ENCODE assay signal across 17 cellular contexts in genomic region chr15:38134252-38134651, GRCh38.
"Had no signal": no experiment of that assay in that cellular context is flagged by ENCODE, and none has a peak within 500 bp of the region (broad histone marks: within the 10 kb centered on the region; RNA-seq: fewer than 3 reads in every experiment).

No MANE protein-coding gene starts in this region.

- H3K27ac Mint-ChIP-seq: activated CD4-positive, alpha-beta memory T cell treated with anti-CD3 and anti-CD28 coated beads for 36 hours; activated CD8-positive, alpha-beta memory T cell treated with anti-CD3 and anti-CD28 coated beads, Interleukin-2, amount 10 ng/mL, durations not matched to agents 7 days and 5 days; activated naive CD4-positive, alpha-beta T cell treated with anti-CD3 and anti-CD28 coated beads, Interleukin-2, amount 50 U/mL, for 24 hours; stimulated activated naive CD8-positive, alpha-beta T cell treated with anti-CD3 and anti-CD28 coated beads, Interleukin-15, amount 100 ng/mL, for 72 hours had no signal

- H3K4me1 Mint-ChIP-seq: activated naive CD4-positive, alpha-beta T cell treated with anti-CD3 and anti-CD28 coated beads, Interleukin-2, amount 50 U/mL, for 24 hours had no signal

- H3K27ac ChIP-seq: body of pancreas, colonic mucosa, esophagus squamous epithelium, pancreas, thoracic aorta, uterus had no signal

- ATAC-seq: activated CD8-positive, alpha-beta memory T cell treated with anti-CD3 and anti-CD28 coated beads, Interleukin-2, amount 10 ng/mL, durations not matched to agents 7 days and 5 days; activated T-cell treated with anti-CD3 and anti-CD28 coated beads, Interleukin-2, amount 50 U/mL, for 4 hours; body of pancreas; pancreas; stimulated activated naive CD8-positive, alpha-beta T cell treated with anti-CD3 and anti-CD28 coated beads, Interleukin-15, amount 100 ng/mL, for 72 hours had no signal

- DNase-seq: activated CD4-positive, alpha-beta memory T cell treated with anti-CD3 and anti-CD28 coated beads for 36 hours; activated CD8-positive, alpha-beta memory T cell treated with anti-CD3 and anti-CD28 coated beads, Interleukin-2, amount 10 ng/mL, durations not matched to agents 7 days and 5 days; activated effector memory CD4-positive, alpha-beta T cell treated with Interleukin-2 at 50 U/mL for 16 hours; activated T-cell treated with anti-CD3 and anti-CD28 coated beads, Interleukin-2, amount 50 U/mL, for 4 hours; central memory CD4-positive, alpha-beta T cell; colonic mucosa; esophagus squamous epithelium; kidney glomerular epithelial cell; stimulated activated CD4-positive, alpha-beta T cell treated with anti-CD3 and anti-CD28 coated beads, Interleukin-1b, Interleukin-23, amount 100 ng/mL, for 48 hours; stimulated activated naive CD8-positive, alpha-beta T cell treated with anti-CD3 and anti-CD28 coated beads, Interleukin-15, amount 100 ng/mL, for 72 hours; SW 1271; uterus had no signal

- H3K4me3 ChIP-seq: body of pancreas, colonic mucosa, esophagus squamous epithelium, lung, pancreas, thoracic aorta, uterus had no signal

- H3K36me3 Mint-ChIP-seq: activated CD4-positive, alpha-beta memory T cell treated with anti-CD3 and anti-CD28 coated beads for 36 hours; activated CD8-positive, alpha-beta memory T cell treated with anti-CD3 and anti-CD28 coated beads, Interleukin-2, amount 10 ng/mL, durations not matched to agents 7 days and 5 days; activated naive CD4-positive, alpha-beta T cell treated with anti-CD3 and anti-CD28 coated beads, Interleukin-2, amount 50 U/mL, for 24 hours had no signal

- H3K36me3 ChIP-seq: colonic mucosa, esophagus squamous epithelium, pancreas, thoracic aorta, uterus had no signal

- H3K4me3 Mint-ChIP-seq: activated CD4-positive, alpha-beta memory T cell treated with anti-CD3 and anti-CD28 coated beads for 36 hours; activated CD8-positive, alpha-beta memory T cell treated with anti-CD3 and anti-CD28 coated beads, Interleukin-2, amount 10 ng/mL, durations not matched to agents 7 days and 5 days; activated naive CD4-positive, alpha-beta T cell treated with anti-CD3 and anti-CD28 coated beads, Interleukin-2, amount 50 U/mL, for 24 hours; activated T-cell treated with anti-CD3 and anti-CD28 coated beads, Interleukin-2, amount 50 U/mL, for 4 hours; stimulated activated naive CD8-positive, alpha-beta T cell treated with anti-CD3 and anti-CD28 coated beads, Interleukin-15, amount 100 ng/mL, for 72 hours had no signal

- H3K4me1 ChIP-seq: body of pancreas, pancreas had no signal

- H3K9me3 Mint-ChIP-seq: activated naive CD4-positive, alpha-beta T cell treated with anti-CD3 and anti-CD28 coated beads, Interleukin-2, amount 50 U/mL, for 24 hours had no signal

- H3K27me3 ChIP-seq: body of pancreas, colonic mucosa, esophagus squamous epithelium, uterus had no signal

- H3K9me3 ChIP-seq: body of pancreas, colonic mucosa, esophagus squamous epithelium, pancreas, thoracic aorta, uterus had no signal
